ENCODE assay signal across 12 cellular contexts in genomic region chr17:61531223-61531622, GRCh38. TPM values are rescaled to one million over a fixed set of nuclear protein-coding genes. Genes with fewer than 3 reads are reported as not detected.
"Had no signal": no experiment of that assay in that cellular context is flagged by ENCODE, and none has a peak within 500 bp of the region (broad histone marks: within the 10 kb centered on the region; RNA-seq: fewer than 3 reads in every experiment).

No MANE protein-coding gene starts in this region.

- H3K9me3 Mint-ChIP-seq: IgD-negative memory B cell had no signal

- H3K27ac ChIP-seq: GM23248, HL-60, KMS-11 had no signal

- DNase-seq: GM23248, GOT3, H7, KBM-7 had no signal

- H2AFZ ChIP-seq: GM23248 had no signal

- H3K27ac Mint-ChIP-seq: IgD-negative memory B cell had no signal

- H3K36me3 Mint-ChIP-seq: IgD-negative memory B cell had no signal

- H3K9me3 ChIP-seq: HAP-1 had no signal

- H3K36me3 ChIP-seq: HAP-1 had no signal

- H3K4me2 ChIP-seq: KMS-11 had no signal

- ATAC-seq: HCT116, HepG2 had no signal

- H3K4me3 ChIP-seq: GM23248, HAP-1 had no signal

- H3K4me3 Mint-ChIP-seq: IgD-negative memory B cell had no signal

RNA-seq across cellular contexts. Expression of gene NACA2, which starts 59.8 kb away (rescaled TPM):
- total RNA-seq: GM23248, H4, H7, HepG2, HT1080 had no signal
